In genomic region chr19:47151627-47152026, GRCh38 we compare ENCODE assay signal across 1 cellular context.
TF ChIP-seq lines count a peak whose summit lies in the region.

No MANE protein-coding gene starts in this region.

TF ChIP-seq in IMR-90, 13 proteins besides CTCF, POLR2A, EP300 and RAD21:
- TF ChIP-seq USF2 (IDR thresholded peaks at IDR 0.05; ENCODE audit: low read depth, low read length) = no peak
- no peak for TF ChIP-seq SMC3 (IDR thresholded peaks at IDR 0.05; ENCODE audit: low read depth, low read length)
- no peak for TF ChIP-seq CEBPB (IDR thresholded peaks at IDR 0.05; ENCODE audit: low read depth, low read length)
- TF ChIP-seq MAFK (IDR thresholded peaks at IDR 0.05; ENCODE audit: low read depth, low read length) = no peak
- no peak for TF ChIP-seq MAZ (IDR thresholded peaks at IDR 0.05; ENCODE audit: borderline replicate concordance, low read depth, low read length)
- TF ChIP-seq, protein P1, sequence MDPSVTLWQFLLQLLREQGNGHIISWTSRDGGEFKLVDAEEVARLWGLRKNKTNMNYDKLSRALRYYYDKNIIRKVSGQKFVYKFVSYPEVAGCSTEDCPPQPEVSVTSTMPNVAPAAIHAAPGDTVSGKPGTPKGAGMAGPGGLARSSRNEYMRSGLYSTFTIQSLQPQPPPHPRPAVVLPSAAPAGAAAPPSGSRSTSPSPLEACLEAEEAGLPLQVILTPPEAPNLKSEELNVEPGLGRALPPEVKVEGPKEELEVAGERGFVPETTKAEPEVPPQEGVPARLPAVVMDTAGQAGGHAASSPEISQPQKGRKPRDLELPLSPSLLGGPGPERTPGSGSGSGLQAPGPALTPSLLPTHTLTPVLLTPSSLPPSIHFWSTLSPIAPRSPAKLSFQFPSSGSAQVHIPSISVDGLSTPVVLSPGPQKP (IDR thresholded peaks at IDR 0.05; ENCODE audit: borderline replicate concordance, low read depth, low read length) = no peak
- no peak for TF ChIP-seq CHD1 (IDR thresholded peaks at IDR 0.05; ENCODE audit: low read depth, low read length)
- TF ChIP-seq NFE2L2 (IDR thresholded peaks at IDR 0.05; ENCODE audit: low read depth, low read length) = no peak
- TF ChIP-seq FOS (IDR thresholded peaks at IDR 0.05; ENCODE audit: low read depth, low read length) = no peak
- TF ChIP-seq BHLHE40 (IDR thresholded peaks at IDR 0.05; ENCODE audit: low read depth, low read length) = no peak
- TF ChIP-seq MXI1 (IDR thresholded peaks at IDR 0.05; ENCODE audit: borderline replicate concordance, low read depth, low read length) = no peak
- TF ChIP-seq RCOR1 (IDR thresholded peaks at IDR 0.05; ENCODE audit: insufficient replicate concordance, low read length) = no peak
- TF ChIP-seq RFX5 (IDR thresholded peaks at IDR 0.05; ENCODE audit: low read depth, low read length) = no peak
